9 cellular contexts compared by ENCODE assay signal in the genomic region with DNA sequence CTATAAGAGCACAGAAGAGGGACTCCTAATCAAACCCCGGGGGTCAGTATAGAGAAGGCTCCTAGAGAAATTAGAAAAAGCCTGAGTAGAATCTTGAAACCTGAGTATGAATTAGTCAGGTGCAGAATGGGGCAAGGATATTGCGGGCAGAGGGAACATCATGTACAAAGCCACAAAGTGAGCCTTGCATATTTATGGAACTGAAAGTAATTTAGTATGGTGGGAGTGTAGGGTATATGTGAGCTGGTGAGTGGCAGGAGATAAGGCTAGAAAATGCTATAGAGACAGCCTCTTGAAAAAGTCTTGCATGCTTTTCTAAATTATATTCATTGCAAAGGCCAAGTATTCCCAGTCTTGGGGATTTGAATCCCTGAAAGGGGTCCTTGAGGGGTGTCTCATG.
DNase-seq lines count a peak whose midpoint lies in the region; ATAC-seq, FAIRE-seq and TF ChIP-seq lines count a peak whose summit lies in the region.
"Had no signal": no experiment of that assay in that cellular context is flagged by ENCODE, and none has a peak within 500 bp of the region (broad histone marks: within the 10 kb centered on the region; RNA-seq: fewer than 3 reads in every experiment).

No MANE protein-coding gene starts in this region.

- peak; percentile 77 for ATAC-seq in GM21423 (IDR thresholded peaks at IDR 0.05; ENCODE audit: unreplicated experiment)
- peak; percentile 73 for ATAC-seq in HG03571 (IDR thresholded peaks at IDR 0.05; ENCODE audit: unreplicated experiment)

- no peak overlapping the region for H3K4me3 ChIP-seq in ascending aorta

- H3K27me3 ChIP-seq in ascending aorta = no peaks in the 10 kb centered on the region

- TF ChIP-seq CTCF in ascending aorta (IDR thresholded peaks at IDR 0.05) = no peak

- DNase-seq in GM12891 (ENCODE audit: insufficient read length, low spot score) = no peak
- no peak for DNase-seq in ascending aorta (ENCODE audit: low spot score in 2 of 2)
- no peak for DNase-seq in SW480 (ENCODE audit: low spot score)
- no peak for DNase-seq in HuH-7.5 (ENCODE audit: low spot score)
- DNase-seq in occipital lobe (lab: John Stamatoyannopoulos, UW) = no peak
- DNase-seq in activated CD8-positive, alpha-beta memory T cell treated with anti-CD3 and anti-CD28 coated beads, Interleukin-2, amount 50 U/mL, for 4 hours = no peak
- DNase-seq: NCI-H1930 had no signal

- intact Hi-C loops in ascending aorta (cut with DNase I) = loop anchor here (5.0 kb wide), 1 partner anchor 118 kb away; no protein-coding TSS in a partner anchor

- no peaks in the 10 kb centered on the region for H3K9me3 ChIP-seq in ascending aorta

- no peaks in the 10 kb centered on the region for H3K36me3 ChIP-seq in ascending aorta

- peaks cover 38 to 63% of the 10 kb centered on the region in 2 donors for H3K4me1 ChIP-seq in ascending aorta

- FAIRE-seq in GM12891 (lab: Jason Lieb, UNC) = peak; percentile 84

- no peak for TF ChIP-seq POLR2A in GM12891 (IDR thresholded peaks at IDR 0.05; ENCODE audit: low read depth, low read length)

- peak overlapping the region; percentile 85 to 88 for H3K27ac ChIP-seq in ascending aorta

TF ChIP-seq in GM12891, 5 proteins besides CTCF, POLR2A, EP300 and RAD21:
- 0 out of 2 replicates have a peak, but pooled peaks have one; percentile 52 for TF ChIP-seq POU2F2 (IDR thresholded peaks at IDR 0.05; ENCODE audit: low read depth, low read length)
- no peak for TF ChIP-seq PAX5 (IDR thresholded peaks at IDR 0.05; ENCODE audit: insufficient read depth, low read length, severe bottlenecking)
- TF ChIP-seq POLR2AphosphoS5 (IDR thresholded peaks at IDR 0.05; ENCODE audit: low read depth, low read length) = no peak
- peak; percentile 80 for TF ChIP-seq SPI1 (IDR thresholded peaks at IDR 0.05; ENCODE audit: low read depth, low read length)
